14 cellular contexts compared by ENCODE assay signal in genomic region chr19:7986321-7987083, GRCh38. TPM values are rescaled to one million over a fixed set of nuclear protein-coding genes. Genes with fewer than 3 reads are reported as not detected.
A peak's percentile ranks its signal among the peaks of the same experiment; 100 is the strongest.
DNase-seq lines count a peak whose midpoint lies in the region; ATAC-seq, FAIRE-seq and TF ChIP-seq lines count a peak whose summit lies in the region.
"Had no signal": no experiment of that assay in that cellular context is flagged by ENCODE, and none has a peak within 500 bp of the region (broad histone marks: within the 10 kb centered on the region; RNA-seq: fewer than 3 reads in every experiment).

No MANE protein-coding gene starts in this region.

- H3K36me3 Mint-ChIP-seq in CD8-positive, alpha-beta memory T cell: peaks cover 4 to 92% (median 5%) of the 10 kb centered on the region in 3 donors

- H3K23ac ChIP-seq in mesenchymal stem cell (ENCODE audit: low read length in 2 of 2): no peak overlapping the region

- H3K4me2 ChIP-seq in mesenchymal stem cell (ENCODE audit: low read length, poor library complexity, severe bottlenecking): peak overlapping the region; percentile 10

- H3K4me1 ChIP-seq in ACC112 (ENCODE audit: control insufficient read depth, insufficient read depth, low read length, unreplicated experiment): peaks cover 21% of the 10 kb centered on the region
- peaks cover 43% of the 10 kb centered on the region for H3K4me1 ChIP-seq in mesenchymal stem cell (ENCODE audit: control insufficient read depth, insufficient read depth, low read depth, low read length)
- no peaks in the 10 kb centered on the region for H3K4me1 ChIP-seq in CD8-positive, alpha-beta memory T cell (ENCODE audit: insufficient read depth, low read length)
- peaks cover 0 to 67% (median 20%) of the 10 kb centered on the region in 4 donors for H3K4me1 ChIP-seq in tibial nerve

- H3K27me3 ChIP-seq in ACC112 (ENCODE audit: insufficient read depth, low read length) (no peaks in the 10 kb centered on the region), mesenchymal stem cell (ENCODE audit: control insufficient read depth in 1 of 2, insufficient read depth in 1 of 2, low read length in 2 of 2) (no peaks in the 10 kb centered on the region), tibial nerve (no peaks in the 10 kb centered on the region)
- no peaks in the 10 kb centered on the region for H3K27me3 ChIP-seq in CD8-positive, alpha-beta memory T cell (ENCODE audit: insufficient read depth, low read length, poor library complexity, severe bottlenecking)

- FAIRE-seq in HTR-8/SVneo (lab: Jason Lieb, UNC): no peak
- FAIRE-seq: islet of Langerhans had no signal

- no peak overlapping the region for H2AK5ac ChIP-seq in mesenchymal stem cell (ENCODE audit: low read length, severe bottlenecking)

- H3K36me3 ChIP-seq in ACC112 (ENCODE audit: insufficient read depth, low read length): no peaks in the 10 kb centered on the region
- peaks cover 74 to 77% of the 10 kb centered on the region in 2 experiments for H3K36me3 ChIP-seq in mesenchymal stem cell (ENCODE audit: control insufficient read depth in 1 of 2, insufficient read depth in 2 of 2, low read depth in 1 of 2, low read length in 2 of 2)
- H3K36me3 ChIP-seq in CD8-positive, alpha-beta memory T cell (ENCODE audit: insufficient read depth, low read length): peaks cover 41% of the 10 kb centered on the region
- peaks cover 3 to 87% (median 11%) of the 10 kb centered on the region in 3 donors for H3K36me3 ChIP-seq in tibial nerve

- peak; percentile 49 for DNase-seq in HTR-8/SVneo (ENCODE audit: insufficient read length, low spot score)
- peak; percentile 78 for DNase-seq in choroid plexus epithelial cell (ENCODE audit: low read depth)
- DNase-seq in mesenchymal stem cell: peak; percentile 90
- no peak for DNase-seq in AML-193 (lab: John Stamatoyannopoulos, UW)
- no peak for DNase-seq in CD8-positive, alpha-beta memory T cell
- no peak for DNase-seq in tibial nerve (ENCODE audit: low spot score in 2 of 2)
- DNase-seq: activated CD8-positive, alpha-beta memory T cell treated with anti-CD3 and anti-CD28 coated beads, Interleukin-2, amount 50 U/mL, for 48 hours; CD4-positive, alpha-beta memory T cell; NCI-H2171 had no signal

- WGBS in mesenchymal stem cell: 73% methylated on average over 21 of the region's 21 CpGs
- 69 to 73% methylated on average over 21 of the region's 21 CpGs for WGBS in tibial nerve, 2 donors

- H2BK120ac ChIP-seq in mesenchymal stem cell (ENCODE audit: low read depth, low read length): no peak overlapping the region

- no peak overlapping the region for H3K18ac ChIP-seq in mesenchymal stem cell (ENCODE audit: low read depth in 1 of 2, low read length in 2 of 2)

- no peak overlapping the region for H3K4ac ChIP-seq in mesenchymal stem cell (ENCODE audit: low read depth in 1 of 2, low read length in 2 of 2)

- H3K9me3 ChIP-seq in mesenchymal stem cell (ENCODE audit: control insufficient read depth, low read length) (no peaks in the 10 kb centered on the region), tibial nerve (no peaks in the 10 kb centered on the region)
- H3K9me3 ChIP-seq in CD8-positive, alpha-beta memory T cell (ENCODE audit: low read length): no peaks in the 10 kb centered on the region

- no peak overlapping the region for H3K9ac ChIP-seq in mesenchymal stem cell (ENCODE audit: low read length)

- CTCF ChIA-PET in CD8-positive, alpha-beta memory T cell (lab: Charles Lee): no interaction called here

- no peak overlapping the region for H2AFZ ChIP-seq in ACC112 (ENCODE audit: low read length, unreplicated experiment)
- H2AFZ ChIP-seq in mesenchymal stem cell (ENCODE audit: low read depth, low read length): no peak overlapping the region

- H3K79me2 ChIP-seq in ACC112 (ENCODE audit: control insufficient read depth, insufficient read depth, low read length, unreplicated experiment): peaks cover 48% of the 10 kb centered on the region

- H3K27ac ChIP-seq in ACC112 (ENCODE audit: low read depth, low read length): peak overlapping the region; percentile 50; the same call in 1 of the 2 replicates
- peak overlapping the region; percentile 49 for H3K27ac ChIP-seq in mesenchymal stem cell (ENCODE audit: low read length, poor library complexity, severe bottlenecking)
- H3K27ac ChIP-seq in CD8-positive, alpha-beta memory T cell (ENCODE audit: low read depth, low read length): no peak overlapping the region
- peak overlapping the region in 2 of 4 donors; percentile 29 to 65 for H3K27ac ChIP-seq in tibial nerve

- H3K4me3 Mint-ChIP-seq in CD8-positive, alpha-beta memory T cell: peak overlapping the region in 1 of 7 donors; percentile 9
- H3K4me3 Mint-ChIP-seq: CD4-positive, alpha-beta memory T cell had no signal

- H2BK5ac ChIP-seq in mesenchymal stem cell (ENCODE audit: low read depth, low read length, poor library complexity, severe bottlenecking): no peak overlapping the region

- ATAC-seq in GM19397 (IDR thresholded peaks at IDR 0.05; ENCODE audit: unreplicated experiment): no peak
- ATAC-seq: right cardiac atrium had no signal

- H3K4me3 ChIP-seq in ACC112 (ENCODE audit: low read depth, low read length): no peak overlapping the region
- H3K4me3 ChIP-seq in choroid plexus epithelial cell (ENCODE audit: low read depth, low read length): no peak overlapping the region
- H3K4me3 ChIP-seq in mesenchymal stem cell (ENCODE audit: insufficient read depth in 1 of 2, low read depth in 1 of 2, low read length in 2 of 2): no peak overlapping the region
- no peak overlapping the region for H3K4me3 ChIP-seq in CD8-positive, alpha-beta memory T cell (ENCODE audit: low read length)
- no peak overlapping the region for H3K4me3 ChIP-seq in tibial nerve
- H3K4me3 ChIP-seq: coronary artery had no signal

- H3K27me3 Mint-ChIP-seq in CD8-positive, alpha-beta memory T cell: no peaks in the 10 kb centered on the region
- H3K27me3 Mint-ChIP-seq: CD4-positive, alpha-beta memory T cell had no signal

- TF ChIP-seq POLR2A in tibial nerve (IDR thresholded peaks at IDR 0.05): no peak

- H3K9me3 Mint-ChIP-seq in CD8-positive, alpha-beta memory T cell: no peaks in the 10 kb centered on the region
- H3K9me3 Mint-ChIP-seq: CD4-positive, alpha-beta memory T cell had no signal

- H3K4me1 Mint-ChIP-seq in CD8-positive, alpha-beta memory T cell: peaks cover 9 to 17% (median 14%) of the 10 kb centered on the region in 3 donors

- no peak overlapping the region for H4K8ac ChIP-seq in mesenchymal stem cell (ENCODE audit: low read length)

- no peak overlapping the region for H2BK12ac ChIP-seq in mesenchymal stem cell (ENCODE audit: low read length in 2 of 2)

- TF ChIP-seq CTCF in choroid plexus epithelial cell (conservative IDR thresholded peaks at IDR 0.05; ENCODE audit: low read depth, low read length) (no peak), tibial nerve (IDR thresholded peaks at IDR 0.05) (no peak)

- H3K27ac Mint-ChIP-seq in CD8-positive, alpha-beta memory T cell: no peak overlapping the region

- no peak overlapping the region for H3K14ac ChIP-seq in mesenchymal stem cell (ENCODE audit: low read length in 2 of 2)

- TF ChIP-seq EP300 in tibial nerve (IDR thresholded peaks at IDR 0.05): no peak

- H3K79me1 ChIP-seq in mesenchymal stem cell (replicated peaks; ENCODE audit: low read length, poor library complexity, severe bottlenecking): peaks cover 45% of the 10 kb centered on the region

- H4K91ac ChIP-seq in mesenchymal stem cell (ENCODE audit: low read length): no peak overlapping the region

- H2BK15ac ChIP-seq in mesenchymal stem cell (ENCODE audit: low read depth, poor library complexity, severe bottlenecking): no peak overlapping the region

- POLR2A ChIA-PET in CD8-positive, alpha-beta memory T cell (lab: Charles Lee): no interaction called here

RNA-seq across cellular contexts. Expression of gene ELAVL1, which starts 18.9 kb away (rescaled TPM):
- polyA plus RNA-seq in mesenchymal stem cell (2013, experiment 1 of 2): 48.1 TPM
- 46.4 TPM for polyA plus RNA-seq in mesenchymal stem cell (2013, experiment 2 of 2)
- total RNA-seq in CD8-positive, alpha-beta memory T cell: 100 to 1,000 TPM; 156 to 164 TPM
- polyA plus RNA-seq in CD8-positive, alpha-beta memory T cell: 63.3 TPM
- total RNA-seq in tibial nerve: 10 to 100 TPM; 25.8 to 36.4 (median 27.7) TPM

RNA-seq across cellular contexts. Expression of gene TIMM44, which starts 43.0 kb away (rescaled TPM):
- 43.2 TPM for polyA plus RNA-seq in mesenchymal stem cell (2013, experiment 1 of 2)
- 41.3 TPM for polyA plus RNA-seq in mesenchymal stem cell (2013, experiment 2 of 2)
- total RNA-seq in CD8-positive, alpha-beta memory T cell: 100 to 1,000 TPM; 105 to 107 TPM
- 16.9 TPM for polyA plus RNA-seq in CD8-positive, alpha-beta memory T cell
- total RNA-seq in tibial nerve: 10 to 100 TPM; 60.1 to 91.3 (median 77.1) TPM

Comparison
In these comparisons a context has a peak if more than half of its experiments do, and no peak if none do; other contexts are left out.
1. DNase-seq: peak in HTR-8/SVneo (single experiment), choroid plexus epithelial cell (single experiment) and mesenchymal stem cell (single experiment); none in AML-193 (0 of 2), CD8-positive, alpha-beta memory T cell (0 of 5) and tibial nerve (0 of 2).
2. RNA of gene ELAVL1, which starts 18.9 kb away (total RNA-seq): 156 to 164 TPM in CD8-positive, alpha-beta memory T cell; 25.8 to 36.4 TPM in tibial nerve; every median in the first group is over 4 times any median in the second.